ENCODE assay signal across 1 cellular context in genomic region chr17:83131268-83132011, GRCh38.
TF ChIP-seq lines count a peak whose summit lies in the region.

No MANE protein-coding gene starts in this region.

TF ChIP-seq in K562, 482 proteins besides CTCF, POLR2A, EP300 and RAD21 (continued from another document):
- TF ChIP-seq POLR2AphosphoS5 (IDR thresholded peaks at IDR 0.05; ENCODE audit: control insufficient read depth, insufficient read depth, low read depth, low read length) (peak; percentile 80), SREBF2 (CRISPR knock-in tag; IDR thresholded peaks at IDR 0.05) (no peak), SMARCA4 (IDR thresholded peaks at IDR 0.05) (peak; percentile 42; the same call in 1 of the 2 replicates), E2F6 (IDR thresholded peaks at IDR 0.05; ENCODE audit: borderline replicate concordance in 1 of 2, extremely low read depth in 1 of 2, insufficient read depth in 1 of 2, insufficient read length in 1 of 2, low read depth in 1 of 2, low read length in 1 of 2, poor library complexity in 1 of 2, severe bottlenecking in 1 of 2) (peak in 1 of 2 experiments; percentile 20), THRB (CRISPR knock-in tag; conservative IDR thresholded peaks at IDR 0.05) (no peak), TAL1 (IDR thresholded peaks at IDR 0.05) (peak; percentile 71), HDAC3 (IDR thresholded peaks at IDR 0.05; ENCODE audit: borderline replicate concordance, partially characterized antibody) (peak; percentile 40), MYC (IDR thresholded peaks at IDR 0.05; ENCODE audit: low read depth, low read length) (0 out of 2 replicates have a peak, but pooled peaks have one; percentile 26), MYC (CRISPR knock-in tag; IDR thresholded peaks at IDR 0.05; ENCODE audit: borderline replicate concordance, low read depth) (no peak), SMAD4 (CRISPR knock-in tag; conservative IDR thresholded peaks at IDR 0.05) (peak; percentile 53; the same call in 1 of the 2 replicates), TEAD1 (CRISPR knock-in tag; IDR thresholded peaks at IDR 0.05) (0 out of 4 replicates have a peak, but pooled peaks of 1 of the 2 experiments have one; percentile 31), ZNF57 (CRISPR knock-in tag; IDR thresholded peaks at IDR 0.05) (no peak), ARID1B (IDR thresholded peaks at IDR 0.05) (peak; percentile 87), ELF2 (CRISPR knock-in tag; IDR thresholded peaks at IDR 0.05) (no peak), CTBP1 (IDR thresholded peaks at IDR 0.05; ENCODE audit: borderline replicate concordance) (peak; percentile 87; the same call in 1 of the 2 replicates), HDAC2 (IDR thresholded peaks at IDR 0.05) (0 out of 2 replicates have a peak, but pooled peaks have one; percentile 49), ADNP (tag; IDR thresholded peaks at IDR 0.05) (no peak), XRCC3 (IDR thresholded peaks at IDR 0.05) (no peak), FOXM1 (IDR thresholded peaks at IDR 0.05; ENCODE audit: low read depth) (peak; percentile 46; the same call in 1 of the 2 replicates), FOXM1 (CRISPR knock-in tag; IDR thresholded peaks at IDR 0.05; ENCODE audit: low read depth) (no peak), FOXK2 (conservative IDR thresholded peaks at IDR 0.05 in 1 of 2, IDR thresholded peaks at IDR 0.05 in 1 of 2; ENCODE audit: low read depth in 2 of 2) (0 out of 4 replicates have a peak, but pooled peaks of 1 of the 2 experiments have one; percentile 54), CBFA2T2 (conservative IDR thresholded peaks at IDR 0.05) (peak; percentile 85), BCOR (IDR thresholded peaks at IDR 0.05) (0 out of 2 replicates have a peak, but pooled peaks have one; percentile 25), RCOR1 (IDR thresholded peaks at IDR 0.05; ENCODE audit: borderline replicate concordance in 1 of 2, low read depth in 2 of 2, low read length in 2 of 2) (peak; percentile 32 to 74; a peak in 3 of 4 replicates), MECOM (CRISPR knock-in tag; IDR thresholded peaks at IDR 0.05) (peak; percentile 42; the same call in 1 of the 2 replicates), ATF1 (CRISPR knock-in tag; IDR thresholded peaks at IDR 0.05) (no peak), ATF1 (tag; IDR thresholded peaks at IDR 0.05) (peak; percentile 43), TRIM24 (IDR thresholded peaks at IDR 0.05) (peak; percentile 69 to 70; a peak in 3 of 4 replicates), KLF16 (IDR thresholded peaks at IDR 0.05) (peak; percentile 34; the same call in 1 of the 2 replicates), CC2D1A (IDR thresholded peaks at IDR 0.05) (peak; percentile 50; the same call in 1 of the 2 replicates), STAT5A (IDR thresholded peaks at IDR 0.05; ENCODE audit: borderline replicate concordance, low read length) (peak; percentile 45; the same call in 1 of the 2 replicates), CEBPG (CRISPR knock-in tag; IDR thresholded peaks at IDR 0.05) (0 out of 2 replicates have a peak, but pooled peaks have one; percentile 35), CEBPG (tag; conservative IDR thresholded peaks at IDR 0.05 in 1 of 2, IDR thresholded peaks at IDR 0.05 in 1 of 2) (no peak), GABPB1 (CRISPR knock-in tag; IDR thresholded peaks at IDR 0.05) (no peak), ZFX (CRISPR knock-in tag; IDR thresholded peaks at IDR 0.05) (peak; percentile 60), EP400 (IDR thresholded peaks at IDR 0.05) (peak; percentile 17; the same call in 1 of the 2 replicates), KLF10 (CRISPR knock-in tag; IDR thresholded peaks at IDR 0.05) (no peak), ZNF3 (CRISPR knock-in tag; IDR thresholded peaks at IDR 0.05) (no peak), TEAD4 (IDR thresholded peaks at IDR 0.05; ENCODE audit: low read length) (peak; percentile 59), TEAD4 (CRISPR knock-in tag; IDR thresholded peaks at IDR 0.05; ENCODE audit: borderline replicate concordance) (no peak), L3MBTL2 (IDR thresholded peaks at IDR 0.05) (peak; percentile 57; the same call in 1 of the 2 replicates), CBFA2T3 (IDR thresholded peaks at IDR 0.05) (peak; percentile 91), MYNN (IDR thresholded peaks at IDR 0.05) (no peak; the same call in 1 of the 2 replicates), MYNN (CRISPR knock-in tag; IDR thresholded peaks at IDR 0.05) (no peak), MIER1 (IDR thresholded peaks at IDR 0.05; ENCODE audit: low read depth) (no peak)
- TF ChIP-seq, protein P1, sequence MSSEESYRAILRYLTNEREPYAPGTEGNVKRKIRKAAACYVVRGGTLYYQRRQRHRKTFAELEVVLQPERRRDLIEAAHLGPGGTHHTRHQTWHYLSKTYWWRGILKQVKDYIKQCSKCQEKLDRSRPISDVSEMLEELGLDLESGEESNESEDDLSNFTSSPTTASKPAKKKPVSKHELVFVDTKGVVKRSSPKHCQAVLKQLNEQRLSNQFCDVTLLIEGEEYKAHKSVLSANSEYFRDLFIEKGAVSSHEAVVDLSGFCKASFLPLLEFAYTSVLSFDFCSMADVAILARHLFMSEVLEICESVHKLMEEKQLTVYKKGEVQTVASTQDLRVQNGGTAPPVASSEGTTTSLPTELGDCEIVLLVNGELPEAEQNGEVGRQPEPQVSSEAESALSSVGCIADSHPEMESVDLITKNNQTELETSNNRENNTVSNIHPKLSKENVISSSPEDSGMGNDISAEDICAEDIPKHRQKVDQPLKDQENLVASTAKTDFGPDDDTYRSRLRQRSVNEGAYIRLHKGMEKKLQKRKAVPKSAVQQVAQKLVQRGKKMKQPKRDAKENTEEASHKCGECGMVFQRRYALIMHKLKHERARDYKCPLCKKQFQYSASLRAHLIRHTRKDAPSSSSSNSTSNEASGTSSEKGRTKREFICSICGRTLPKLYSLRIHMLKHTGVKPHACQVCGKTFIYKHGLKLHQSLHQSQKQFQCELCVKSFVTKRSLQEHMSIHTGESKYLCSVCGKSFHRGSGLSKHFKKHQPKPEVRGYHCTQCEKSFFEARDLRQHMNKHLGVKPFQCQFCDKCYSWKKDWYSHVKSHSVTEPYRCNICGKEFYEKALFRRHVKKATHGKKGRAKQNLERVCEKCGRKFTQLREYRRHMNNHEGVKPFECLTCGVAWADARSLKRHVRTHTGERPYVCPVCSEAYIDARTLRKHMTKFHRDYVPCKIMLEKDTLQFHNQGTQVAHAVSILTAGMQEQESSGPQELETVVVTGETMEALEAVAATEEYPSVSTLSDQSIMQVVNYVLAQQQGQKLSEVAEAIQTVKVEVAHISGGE (CRISPR knock-in tag; IDR thresholded peaks at IDR 0.05): peak in 1 of 3 experiments; percentile 38; a peak in 1 of 6 replicates
